Comparison of ENCODE assay signal across 1 cellular context in the genomic region with DNA sequence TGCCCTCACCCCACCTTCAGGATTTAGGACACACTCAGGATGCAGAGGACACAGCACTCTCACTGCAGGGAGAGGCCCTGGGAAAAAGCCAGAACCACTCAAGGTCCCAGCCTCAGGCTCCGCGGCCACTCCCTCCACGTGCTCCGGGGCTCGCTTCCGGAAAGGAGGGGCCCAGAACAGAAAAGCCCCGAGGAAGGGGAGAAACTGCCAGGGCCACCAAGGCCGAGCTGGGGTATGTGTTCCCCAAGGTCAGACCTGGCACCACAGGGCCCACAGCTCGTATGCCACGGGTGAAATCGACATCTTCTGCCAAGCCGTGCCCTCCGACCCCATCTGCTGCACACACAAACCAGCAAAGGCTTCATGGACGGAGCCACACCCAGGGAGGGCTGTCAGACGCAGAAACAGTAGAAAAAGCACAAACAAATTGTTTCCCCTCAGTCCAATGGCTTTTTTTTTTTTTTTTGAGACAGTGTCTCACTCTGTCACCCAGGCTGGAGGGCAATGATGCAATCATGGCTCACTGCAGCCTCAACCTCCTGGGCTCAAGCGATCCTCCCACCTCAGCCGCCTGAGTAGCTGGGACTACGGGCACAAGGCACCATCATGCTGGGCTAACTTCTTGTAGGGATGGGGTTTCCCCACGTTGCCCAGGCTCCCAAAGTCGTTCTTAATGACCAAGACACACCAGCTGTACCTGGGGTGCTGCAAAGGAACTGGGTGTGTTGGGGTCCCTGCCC.
TF ChIP-seq lines count a peak whose summit lies in the region.

No MANE protein-coding gene starts in this region.

TF ChIP-seq in HepG2, 621 proteins besides CTCF, POLR2A, EP300 and RAD21 (continued from another document):
- TF ChIP-seq, protein P1, sequence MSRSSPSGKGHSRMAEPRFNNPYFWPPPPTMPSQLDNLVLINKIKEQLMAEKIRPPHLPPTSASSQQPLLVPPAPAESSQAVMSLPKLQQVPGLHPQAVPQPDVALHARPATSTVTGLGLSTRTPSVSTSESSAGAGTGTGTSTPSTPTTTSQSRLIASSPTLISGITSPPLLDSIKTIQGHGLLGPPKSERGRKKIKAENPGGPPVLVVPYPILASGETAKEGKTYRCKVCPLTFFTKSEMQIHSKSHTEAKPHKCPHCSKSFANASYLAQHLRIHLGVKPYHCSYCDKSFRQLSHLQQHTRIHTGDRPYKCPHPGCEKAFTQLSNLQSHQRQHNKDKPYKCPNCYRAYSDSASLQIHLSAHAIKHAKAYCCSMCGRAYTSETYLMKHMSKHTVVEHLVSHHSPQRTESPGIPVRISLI (CRISPR knock-in tag; IDR thresholded peaks at IDR 0.05; ENCODE audit: borderline replicate concordance) = peak; percentile 39; the same call in 1 of the 2 replicates
- TF ChIP-seq SALL1 (CRISPR knock-in tag; IDR thresholded peaks at IDR 0.05) (peak; percentile 30; the same call in 1 of the 2 replicates), HOXA3 (CRISPR knock-in tag; IDR thresholded peaks at IDR 0.05) (peak; percentile 49; the same call in 1 of the 2 replicates)
